Comparison of ENCODE assay signal across 21 cellular contexts in genomic region chr15:88804257-88804656, GRCh38. TPM values are rescaled to one million over a fixed set of nuclear protein-coding genes. Genes with fewer than 3 reads are reported as not detected.
A peak's percentile ranks its signal among the peaks of the same experiment; 100 is the strongest.
DNase-seq lines count a peak whose midpoint lies in the region; TF ChIP-seq lines count a peak whose summit lies in the region.
"Had no signal": no experiment of that assay in that cellular context is flagged by ENCODE, and none has a peak within 500 bp of the region (broad histone marks: within the 10 kb centered on the region; RNA-seq: fewer than 3 reads in every experiment).

No MANE protein-coding gene starts in this region.

- CTCF ChIA-PET in GM10248 (lab: Yijun Ruan, JAX) = interaction anchor here (1.1 kb wide), 1 partner anchor 11 kb away, joined by 3 read pairs; no protein-coding TSS in a partner anchor

- peak overlapping the region; percentile 38 for H3K4me3 ChIP-seq in AG10803 (ENCODE audit: low read length)
- peak overlapping the region; percentile 83 for H3K4me3 ChIP-seq in HUES6 (ENCODE audit: low read depth, low read length)
- peak overlapping the region; percentile 77 for H3K4me3 ChIP-seq in coronary artery
- H3K4me3 ChIP-seq in neural progenitor cell = no peak overlapping the region
- H3K4me3 ChIP-seq in MG63 = no peak overlapping the region
- H3K4me3 ChIP-seq: hepatocyte, lung, thyroid gland had no signal

- H3K36me3 ChIP-seq in HUES6 (ENCODE audit: control insufficient read depth, insufficient read depth, low read length) (no peaks in the 10 kb centered on the region), neural progenitor cell (no peaks in the 10 kb centered on the region), MG63 (no peaks in the 10 kb centered on the region)
- H3K36me3 ChIP-seq: breast epithelium, thyroid gland had no signal

- H3K27ac ChIP-seq in HUES6 (ENCODE audit: low read depth, low read length) = no peak overlapping the region
- peak overlapping the region in 1 of 2 donors; percentile 61 for H3K27ac ChIP-seq in coronary artery
- no peak overlapping the region for H3K27ac ChIP-seq in neural progenitor cell
- H3K27ac ChIP-seq: breast epithelium, hepatocyte, parathyroid adenoma, thyroid gland had no signal

- no peak for DNase-seq in AG10803 (ENCODE audit: low read depth)
- no peak for DNase-seq in coronary artery (ENCODE audit: low spot score)
- DNase-seq in neural progenitor cell (ENCODE audit: low spot score) = no peak
- no peak for DNase-seq in GM10248 (ENCODE audit: extremely low spot score)
- no peak for DNase-seq in DMS153 treated with DMSO at 0.1 percent for 48 hours (lab: John Stamatoyannopoulos, UW; ENCODE audit: unreplicated experiment)
- DNase-seq in C1 segment of cervical spinal cord (lab: John Stamatoyannopoulos, UW) = no peak
- no peak for DNase-seq in MG63
- DNase-seq: activated T-cell treated with anti-CD3 and anti-CD28 coated beads, Interleukin-2, amount 50 U/mL, for 72 hours; AML-193; DMS79 treated with DMSO at 0.1 percent for 48 hours; NCI-H1417; stimulated activated CD4-positive, alpha-beta T cell treated with anti-CD3 and anti-CD28 coated beads, Interleukin-1b, Interleukin-23, amount 100 ng/mL, for 48 hours; stimulated activated naive CD4-positive, alpha-beta T cell; thyroid gland had no signal

- H3K9me3 Mint-ChIP-seq in neural progenitor cell = no peaks in the 10 kb centered on the region
- H3K9me3 Mint-ChIP-seq: activated naive CD4-positive, alpha-beta T cell treated with anti-CD3 and anti-CD28 coated beads, Interleukin-2, amount 50 U/mL, for 72 hours; activated T-cell treated with anti-CD3 and anti-CD28 coated beads, Interleukin-2, amount 50 U/mL, for 72 hours had no signal

- H3K4me3 Mint-ChIP-seq in neural progenitor cell = peak overlapping the region; percentile 80

- TF ChIP-seq CTCF in AG10803 (conservative IDR thresholded peaks at IDR 0.05; ENCODE audit: low read length) (no peak), coronary artery (IDR thresholded peaks at IDR 0.05) (no peak), neural progenitor cell (IDR thresholded peaks at IDR 0.05) (no peak), GM10248 (IDR thresholded peaks at IDR 0.05; ENCODE audit: control extremely low read depth, extremely low read depth, low read depth, missing control alignments) (no peak)

- no peaks in the 10 kb centered on the region for H3K36me3 Mint-ChIP-seq in neural progenitor cell

- H3K4me1 Mint-ChIP-seq in neural progenitor cell = peaks cover 5% of the 10 kb centered on the region

- H3K4me2 ChIP-seq in neural progenitor cell = no peak overlapping the region

- no peak overlapping the region for H2AFZ ChIP-seq in neural progenitor cell (replicated peaks)
- H2AFZ ChIP-seq: hepatocyte, parathyroid adenoma had no signal

- POLR2A ChIA-PET in GM10248 (lab: Yijun Ruan, JAX) = no interaction called here

- H3K9ac ChIP-seq in HUES6 (ENCODE audit: low read length) (no peak overlapping the region), neural progenitor cell (no peak overlapping the region)
- H3K9ac ChIP-seq: parathyroid adenoma had no signal

- peaks cover 10% of the 10 kb centered on the region for H3F3A ChIP-seq in neural progenitor cell (ENCODE audit: low read depth)

- no peaks in the 10 kb centered on the region for H3K79me2 ChIP-seq in neural progenitor cell (ENCODE audit: low read depth)
- H3K79me2 ChIP-seq: hepatocyte, parathyroid adenoma had no signal

- H4K20me1 ChIP-seq in neural progenitor cell (ENCODE audit: low read depth) = peaks cover 11% of the 10 kb centered on the region

- H3K9me3 ChIP-seq in HUES6 (ENCODE audit: control insufficient read depth, insufficient read depth, low read depth, low read length) (no peaks in the 10 kb centered on the region), neural progenitor cell (ENCODE audit: low read depth) (no peaks in the 10 kb centered on the region), MG63 (no peaks in the 10 kb centered on the region)
- H3K9me3 ChIP-seq: breast epithelium, thyroid gland had no signal

- H3K27me3 Mint-ChIP-seq in neural progenitor cell (ENCODE audit: insufficient read depth, low read depth) = peaks cover 56% of the 10 kb centered on the region

- peaks cover 11% of the 10 kb centered on the region for H3K4me1 ChIP-seq in HUES6 (ENCODE audit: control insufficient read depth, insufficient read depth, low read length)
- peaks cover 6% of the 10 kb centered on the region for H3K4me1 ChIP-seq in neural progenitor cell
- H3K4me1 ChIP-seq: breast epithelium, parathyroid adenoma, thyroid gland had no signal

- H3K27ac Mint-ChIP-seq in neural progenitor cell = no peak overlapping the region
- H3K27ac Mint-ChIP-seq: activated naive CD4-positive, alpha-beta T cell treated with anti-CD3 and anti-CD28 coated beads, Interleukin-2, amount 50 U/mL, for 72 hours; activated T-cell treated with anti-CD3 and anti-CD28 coated beads, Interleukin-2, amount 50 U/mL, for 72 hours had no signal

- H3K27me3 ChIP-seq in HUES6 (ENCODE audit: control insufficient read depth, insufficient read depth, low read length) = peaks cover 71% of the 10 kb centered on the region
- peaks cover 80% of the 10 kb centered on the region for H3K27me3 ChIP-seq in neural progenitor cell
- peaks cover 37% of the 10 kb centered on the region for H3K27me3 ChIP-seq in MG63
- H3K27me3 ChIP-seq: thyroid gland had no signal

RNA-seq across cellular contexts. Expression of gene ACAN, which starts 1.0 kb away (rescaled TPM):
- 0.06 and 0.34 TPM in 2 replicates for total RNA-seq in neural progenitor cell (ENCODE audit: low replicate concordance)
- 0.05 and 0.16 TPM in 2 replicates for total RNA-seq in MG63 (2014; rRNA removed; shearing (Covaris generic); ENCODE audit: low replicate concordance)
- total RNA-seq: activated naive CD4-positive, alpha-beta T cell treated with anti-CD3 and anti-CD28 coated beads, Interleukin-2, amount 50 U/mL, for 72 hours; activated T-cell treated with anti-CD3 and anti-CD28 coated beads, Interleukin-2, amount 50 U/mL, for 72 hours; dermis microvascular lymphatic vessel endothelial cell had no signal

Comparison
In these comparisons a context has a peak if more than half of its experiments do, and no peak if none do; other contexts are left out.
1. H3K4me3 ChIP-seq: peak in AG10803 (single experiment), HUES6 (single experiment) and coronary artery (single experiment); none in neural progenitor cell (single experiment) and MG63 (single experiment).